ENCODE assay signal across 13 cellular contexts in genomic region chr11:86160546-86161149, GRCh38.
DNase-seq lines count a peak whose midpoint lies in the region; ATAC-seq and TF ChIP-seq lines count a peak whose summit lies in the region.
"Had no signal": no experiment of that assay in that cellular context is flagged by ENCODE, and none has a peak within 500 bp of the region (broad histone marks: within the 10 kb centered on the region; RNA-seq: fewer than 3 reads in every experiment).

No MANE protein-coding gene starts in this region.

- TF ChIP-seq POLR2A in sigmoid colon (IDR thresholded peaks at IDR 0.05), result no peak

- DNase-seq in NCI-H1417 (lab: John Stamatoyannopoulos, UW) (peak; percentile 11 to 48 (median 11)), NCI-H1417 treated with DMSO at 0.1 percent for 48 hours (lab: John Stamatoyannopoulos, UW) (no peak), NCI-H2029 (lab: John Stamatoyannopoulos, UW) (peak; percentile 63), cardiac fibroblast (ENCODE audit: low read depth in 2 of 2) (peak; percentile 31 to 68), sigmoid colon (no peak)
- DNase-seq: 8988T; activated CD4-positive, alpha-beta T cell treated with anti-CD3 and anti-CD28 coated beads, Interleukin-2, amount 50 U/mL, for 4 hours; activated naive CD4-positive, alpha-beta T cell treated with anti-CD3 and anti-CD28 coated beads for 36 hours; left ventricle myocardium superior; occipital lobe had no signal

- H3K9me3 ChIP-seq in sigmoid colon, result no peaks in the 10 kb centered on the region

- no peak for TF ChIP-seq EP300 in sigmoid colon (IDR thresholded peaks at IDR 0.05)

- H3K4me3 ChIP-seq in cardiac fibroblast (replicated peaks in 1 of 2; ENCODE audit: low read depth in 2 of 2, low read length in 2 of 2), result no peak overlapping the region
- no peak overlapping the region for H3K4me3 ChIP-seq in sigmoid colon

- H3K27me3 ChIP-seq in sigmoid colon, result no peaks in the 10 kb centered on the region

- ATAC-seq in GM18502 (IDR thresholded peaks at IDR 0.05; ENCODE audit: poor library complexity, unreplicated experiment), result no peak
- ATAC-seq in GM21423 (IDR thresholded peaks at IDR 0.05; ENCODE audit: unreplicated experiment), result no peak
- ATAC-seq in GM19455 (IDR thresholded peaks at IDR 0.05; ENCODE audit: unreplicated experiment), result no peak
- ATAC-seq: left ventricle myocardium superior had no signal

- 15 to 61% methylated on average over 1 of the region's 1 CpG for WGBS in sigmoid colon, 2 donors

- intact Hi-C loops in sigmoid colon (cut with DNase I), result loop anchor here (5.0 kb wide), 1 partner anchor 38 kb away; no protein-coding TSS in a partner anchor

- peak overlapping the region in 3 of 4 donors; percentile 74 to 79 (median 78) for H3K27ac ChIP-seq in sigmoid colon

- H3K36me3 ChIP-seq in sigmoid colon, result no peaks in the 10 kb centered on the region

- peaks cover 0 to 44% (median 34%) of the 10 kb centered on the region in 4 donors for H3K4me1 ChIP-seq in sigmoid colon

- TF ChIP-seq CTCF in cardiac fibroblast (IDR thresholded peaks at IDR 0.05; ENCODE audit: low read depth, low read length), result no peak
- TF ChIP-seq CTCF in sigmoid colon (IDR thresholded peaks at IDR 0.05), result no peak

Comparison
In these comparisons a context has a peak if more than half of its experiments do, and no peak if none do; other contexts are left out.
1. DNase-seq: peak in NCI-H1417 (3 of 3), NCI-H2029 (single experiment) and cardiac fibroblast (2 of 2); none in NCI-H1417 treated with DMSO at 0.1 percent for 48 hours (single experiment) and sigmoid colon (single experiment).